ENCODE assay signal across 9 cellular contexts in genomic region chr5:159772698-159773061, GRCh38.
DNase-seq lines count a peak whose midpoint lies in the region; ATAC-seq and TF ChIP-seq lines count a peak whose summit lies in the region.
"Had no signal": no experiment of that assay in that cellular context is flagged by ENCODE, and none has a peak within 500 bp of the region (broad histone marks: within the 10 kb centered on the region; RNA-seq: fewer than 3 reads in every experiment).

No MANE protein-coding gene starts in this region.

- ATAC-seq in WTC11 (no peak), gastroesophageal sphincter (no peak)
- ATAC-seq in stimulated activated effector memory CD8-positive, alpha-beta T cell treated with anti-CD3 and anti-CD28 coated beads, Interleukin-12 subunit alpha, Interleukin-12 subunit beta, amount 100 ng/mL, for 72 hours, result no peak

- H3K36me3 Mint-ChIP-seq in T-helper 1 cell treated with Interleukin-12 subunit alpha and Interleukin-12 subunit beta and Interleukin-4 antibody, amounts not matched to agents 30 μg/mL and 1 μg/mL, for 36 hours (ENCODE audit: low read depth), result no peaks in the 10 kb centered on the region
- peaks cover 2% of the 10 kb centered on the region; the same call in 1 of the 2 replicates for H3K36me3 Mint-ChIP-seq in WTC11
- peaks cover 20% of the 10 kb centered on the region for H3K36me3 Mint-ChIP-seq in stimulated activated effector memory CD8-positive, alpha-beta T cell treated with anti-CD3 and anti-CD28 coated beads, Interleukin-12 subunit alpha, Interleukin-12 subunit beta, amount 100 ng/mL, for 72 hours

- no peak for TF ChIP-seq POLR2A in gastroesophageal sphincter (IDR thresholded peaks at IDR 0.05)

- no peaks in the 10 kb centered on the region for H3K9me3 ChIP-seq in gastroesophageal sphincter
- H3K9me3 ChIP-seq: body of pancreas had no signal

- peaks cover 34% of the 10 kb centered on the region for H3K27me3 Mint-ChIP-seq in T-helper 1 cell treated with Interleukin-12 subunit alpha and Interleukin-12 subunit beta and Interleukin-4 antibody, amounts not matched to agents 30 μg/mL and 1 μg/mL, for 36 hours (ENCODE audit: low read depth)
- peaks cover 11% of the 10 kb centered on the region for H3K27me3 Mint-ChIP-seq in WTC11 (ENCODE audit: low read depth)

- POLR2A ChIA-PET in WTC11 (lab: Charles Lee), result no interaction called here

- H3K4me1 ChIP-seq in gastroesophageal sphincter, result peaks cover 0 to 13% (median 0%) of the 10 kb centered on the region in 3 donors

- 61 to 64% methylated on average over 6 of the region's 6 CpGs for WGBS in gastroesophageal sphincter (ENCODE audit: low coverage in 1 of 2), 2 donors

- H3K4me3 ChIP-seq in gastroesophageal sphincter, result peak overlapping the region in 1 of 2 donors; percentile 49
- H3K4me3 ChIP-seq: body of pancreas had no signal

- no peak for TF ChIP-seq EP300 in gastroesophageal sphincter (IDR thresholded peaks at IDR 0.05)

- H3K27me3 ChIP-seq in gastroesophageal sphincter, result no peaks in the 10 kb centered on the region
- H3K27me3 ChIP-seq: body of pancreas had no signal

- H3K27ac ChIP-seq in gastroesophageal sphincter, result peak overlapping the region in 3 of 4 donors; percentile 14 to 81 (median 68)

- CTCF ChIA-PET in WTC11 (lab: Charles Lee), result interaction anchor here (1.3 to 2.7 kb wide), 4 partner anchors 74 to 331 kb away, joined by 3 to 16 read pairs (median 9); partner anchors contain the start of gene ADRA1B

- H3K27ac Mint-ChIP-seq in T-helper 1 cell treated with Interleukin-12 subunit alpha and Interleukin-12 subunit beta and Interleukin-4 antibody, amounts not matched to agents 30 μg/mL and 1 μg/mL, for 36 hours, result peak overlapping the region; percentile 0
- H3K27ac Mint-ChIP-seq in WTC11, result no peak overlapping the region
- peak overlapping the region; percentile 89 for H3K27ac Mint-ChIP-seq in stimulated activated effector memory CD8-positive, alpha-beta T cell treated with anti-CD3 and anti-CD28 coated beads, Interleukin-12 subunit alpha, Interleukin-12 subunit beta, amount 100 ng/mL, for 72 hours

- no peaks in the 10 kb centered on the region for H3K36me3 ChIP-seq in gastroesophageal sphincter

- H3K4me3 Mint-ChIP-seq in T-helper 1 cell treated with Interleukin-12 subunit alpha and Interleukin-12 subunit beta and Interleukin-4 antibody, amounts not matched to agents 30 μg/mL and 1 μg/mL, for 36 hours, result peak overlapping the region; percentile 69
- H3K4me3 Mint-ChIP-seq in WTC11, result peak overlapping the region; percentile 35
- peak overlapping the region; percentile 39 for H3K4me3 Mint-ChIP-seq in stimulated activated effector memory CD8-positive, alpha-beta T cell treated with anti-CD3 and anti-CD28 coated beads, Interleukin-12 subunit alpha, Interleukin-12 subunit beta, amount 100 ng/mL, for 72 hours

- H3K9me3 Mint-ChIP-seq in T-helper 1 cell treated with Interleukin-12 subunit alpha and Interleukin-12 subunit beta and Interleukin-4 antibody, amounts not matched to agents 30 μg/mL and 1 μg/mL, for 36 hours, result no peaks in the 10 kb centered on the region
- peaks cover 3% of the 10 kb centered on the region for H3K9me3 Mint-ChIP-seq in WTC11
- no peaks in the 10 kb centered on the region for H3K9me3 Mint-ChIP-seq in stimulated activated effector memory CD8-positive, alpha-beta T cell treated with anti-CD3 and anti-CD28 coated beads, Interleukin-12 subunit alpha, Interleukin-12 subunit beta, amount 100 ng/mL, for 72 hours

- DNase-seq in T-helper 1 cell (no peak), WTC11 (ENCODE audit: low spot score) (no peak), HT-29 (ENCODE audit: low spot score) (no peak), germinal center (ENCODE audit: low spot score) (no peak), midbrain (lab: John Stamatoyannopoulos, UW) (no peak)
- DNase-seq in stimulated activated effector memory CD8-positive, alpha-beta T cell treated with anti-CD3 and anti-CD28 coated beads, Interleukin-12 subunit alpha, Interleukin-12 subunit beta, amount 100 ng/mL, for 72 hours (ENCODE audit: low spot score in 2 of 2), result no peak

- H3K4me1 Mint-ChIP-seq in T-helper 1 cell treated with Interleukin-12 subunit alpha and Interleukin-12 subunit beta and Interleukin-4 antibody, amounts not matched to agents 30 μg/mL and 1 μg/mL, for 36 hours (ENCODE audit: low read depth), result peaks cover 17% of the 10 kb centered on the region
- H3K4me1 Mint-ChIP-seq in WTC11, result peaks cover 47% of the 10 kb centered on the region
- H3K4me1 Mint-ChIP-seq in stimulated activated effector memory CD8-positive, alpha-beta T cell treated with anti-CD3 and anti-CD28 coated beads, Interleukin-12 subunit alpha, Interleukin-12 subunit beta, amount 100 ng/mL, for 72 hours, result peaks cover 36% of the 10 kb centered on the region

- TF ChIP-seq CTCF in WTC11 (IDR thresholded peaks at IDR 0.05) (no peak), gastroesophageal sphincter (IDR thresholded peaks at IDR 0.05) (no peak)

TF ChIP-seq in WTC11, 78 proteins besides CTCF, POLR2A, EP300 and RAD21:
- TF ChIP-seq NFE2L1 (CRISPR knock-in tag; IDR thresholded peaks at IDR 0.05), result no peak
- no peak for TF ChIP-seq ZNF263 (CRISPR knock-in tag; IDR thresholded peaks at IDR 0.05; ENCODE audit: low read depth)
- TF ChIP-seq E2F4 (CRISPR knock-in tag; IDR thresholded peaks at IDR 0.05; ENCODE audit: borderline replicate concordance, low read depth), result no peak
- TF ChIP-seq NR1H2 (CRISPR knock-in tag; IDR thresholded peaks at IDR 0.05), result no peak
- no peak for TF ChIP-seq ESRRA (CRISPR knock-in tag; IDR thresholded peaks at IDR 0.05; ENCODE audit: borderline replicate concordance)
- TF ChIP-seq TCF7 (CRISPR knock-in tag; IDR thresholded peaks at IDR 0.05; ENCODE audit: low read depth), result no peak
- TF ChIP-seq ZNF317 (CRISPR knock-in tag; IDR thresholded peaks at IDR 0.05; ENCODE audit: borderline replicate concordance, low read depth), result no peak
- TF ChIP-seq FOXK1 (CRISPR knock-in tag; IDR thresholded peaks at IDR 0.05), result no peak
- no peak for TF ChIP-seq SMAD4 (CRISPR knock-in tag; IDR thresholded peaks at IDR 0.05)
- TF ChIP-seq, protein P1, sequence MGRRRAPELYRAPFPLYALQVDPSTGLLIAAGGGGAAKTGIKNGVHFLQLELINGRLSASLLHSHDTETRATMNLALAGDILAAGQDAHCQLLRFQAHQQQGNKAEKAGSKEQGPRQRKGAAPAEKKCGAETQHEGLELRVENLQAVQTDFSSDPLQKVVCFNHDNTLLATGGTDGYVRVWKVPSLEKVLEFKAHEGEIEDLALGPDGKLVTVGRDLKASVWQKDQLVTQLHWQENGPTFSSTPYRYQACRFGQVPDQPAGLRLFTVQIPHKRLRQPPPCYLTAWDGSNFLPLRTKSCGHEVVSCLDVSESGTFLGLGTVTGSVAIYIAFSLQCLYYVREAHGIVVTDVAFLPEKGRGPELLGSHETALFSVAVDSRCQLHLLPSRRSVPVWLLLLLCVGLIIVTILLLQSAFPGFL (CRISPR knock-in tag; IDR thresholded peaks at IDR 0.05; ENCODE audit: borderline replicate concordance), result no peak
- no peak for TF ChIP-seq SMAD3 (CRISPR knock-in tag; IDR thresholded peaks at IDR 0.05; ENCODE audit: borderline replicate concordance)
- no peak for TF ChIP-seq EMX1 (CRISPR knock-in tag; IDR thresholded peaks at IDR 0.05)
- no peak for TF ChIP-seq CBFB (CRISPR knock-in tag; IDR thresholded peaks at IDR 0.05; ENCODE audit: low read depth)
- no peak for TF ChIP-seq ZNF416 (CRISPR knock-in tag; IDR thresholded peaks at IDR 0.05)
- TF ChIP-seq ZNF396 (CRISPR knock-in tag; IDR thresholded peaks at IDR 0.05; ENCODE audit: borderline replicate concordance), result no peak
- TF ChIP-seq ZNF219 (CRISPR knock-in tag; IDR thresholded peaks at IDR 0.05; ENCODE audit: borderline replicate concordance), result no peak
- TF ChIP-seq, protein P2, sequence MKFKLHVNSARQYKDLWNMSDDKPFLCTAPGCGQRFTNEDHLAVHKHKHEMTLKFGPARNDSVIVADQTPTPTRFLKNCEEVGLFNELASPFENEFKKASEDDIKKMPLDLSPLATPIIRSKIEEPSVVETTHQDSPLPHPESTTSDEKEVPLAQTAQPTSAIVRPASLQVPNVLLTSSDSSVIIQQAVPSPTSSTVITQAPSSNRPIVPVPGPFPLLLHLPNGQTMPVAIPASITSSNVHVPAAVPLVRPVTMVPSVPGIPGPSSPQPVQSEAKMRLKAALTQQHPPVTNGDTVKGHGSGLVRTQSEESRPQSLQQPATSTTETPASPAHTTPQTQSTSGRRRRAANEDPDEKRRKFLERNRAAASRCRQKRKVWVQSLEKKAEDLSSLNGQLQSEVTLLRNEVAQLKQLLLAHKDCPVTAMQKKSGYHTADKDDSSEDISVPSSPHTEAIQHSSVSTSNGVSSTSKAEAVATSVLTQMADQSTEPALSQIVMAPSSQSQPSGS (CRISPR knock-in tag; IDR thresholded peaks at IDR 0.05; ENCODE audit: borderline replicate concordance, low read depth), result no peak
